8 cellular contexts compared by ENCODE assay signal in the genomic region with DNA sequence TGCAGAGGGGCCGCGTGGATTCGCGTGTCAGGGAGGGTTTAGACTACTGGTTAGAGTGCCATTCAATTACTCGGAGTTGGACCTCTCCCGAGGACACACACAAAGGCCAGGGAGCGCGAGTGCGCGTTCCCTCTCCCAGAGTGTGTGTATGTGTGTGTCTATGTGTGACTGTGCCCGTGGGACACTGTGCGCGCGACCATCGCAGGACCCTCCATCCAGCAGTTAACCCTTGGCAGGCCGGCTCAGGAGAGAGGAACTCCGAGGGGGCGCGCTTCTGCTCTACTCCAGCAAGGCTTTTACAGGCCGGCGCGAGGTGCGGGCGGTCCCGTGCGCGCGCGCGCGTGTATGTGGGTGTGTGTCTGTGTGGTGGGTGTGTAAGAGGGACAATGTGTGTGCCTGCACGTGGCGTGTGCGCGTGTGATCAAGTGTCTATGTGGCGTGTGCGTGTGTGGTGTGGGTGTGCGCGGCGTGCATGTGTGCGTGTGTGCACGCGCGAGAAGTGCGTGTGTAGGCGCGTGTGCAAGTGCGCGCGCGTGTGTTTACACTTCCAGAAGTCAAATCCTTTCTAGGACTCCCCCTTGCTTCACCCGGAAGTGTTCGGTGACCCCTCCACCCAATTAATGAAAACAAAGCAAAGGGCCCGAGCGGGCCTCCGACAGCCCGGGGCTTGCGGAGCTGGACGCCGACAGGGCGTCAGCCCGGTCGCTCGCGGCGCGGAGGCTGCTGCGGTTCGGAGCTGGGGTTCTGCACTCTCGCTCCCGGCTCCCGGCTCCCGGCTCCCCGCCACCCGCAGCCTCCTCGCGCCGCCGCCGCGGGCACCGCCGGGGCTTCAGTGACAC.
A peak's percentile ranks its signal among the peaks of the same experiment; 100 is the strongest.
DNase-seq lines count a peak whose midpoint lies in the region; FAIRE-seq and TF ChIP-seq lines count a peak whose summit lies in the region.

No MANE protein-coding gene starts in this region.

- peak overlapping the region; percentile 70 to 90 (median 82) for H3K4me3 Mint-ChIP-seq in immature natural killer cell

- WGBS in mammary epithelial cell (ENCODE audit: low coverage, missing lambda C conversion rate) = 43% methylated on average over 28 of the region's 83 CpGs
- 8 to 17% (median 13%) methylated on average over 73 to 83 of the region's 83 CpGs for WGBS in small intestine, 3 donors

- H3K4me3 ChIP-seq in HEK293 (ENCODE audit: low read depth, low read length) = peak overlapping the region; percentile 41
- H3K4me3 ChIP-seq in mammary epithelial cell (replicated peaks in 1 of 3; ENCODE audit: insufficient read depth in 1 of 3, low read depth in 2 of 3, low read length in 3 of 3) = peak overlapping the region; percentile 48 to 59 (median 48)
- peak overlapping the region; percentile 27 to 42 for H3K4me3 ChIP-seq in small intestine (ENCODE audit: low read depth in 1 of 2, low read length in 2 of 2)

- no TSS peak for BruUV-seq in mammary epithelial cell (replicated peaks; lab: Mats Ljungman, UMichigan)

- peaks cover 0 to 3% (median 0%) of the 10 kb centered on the region in 3 donors for H3K36me3 Mint-ChIP-seq in immature natural killer cell

- H3K27me3 Mint-ChIP-seq in immature natural killer cell (ENCODE audit: low read depth in 3 of 3) = peaks cover 3 to 35% (median 13%) of the 10 kb centered on the region in 3 donors

- in situ Hi-C loops in mammary epithelial cell (cut with MboI; ENCODE audit: low sequenced_read_pairs in 2 of 2) = no loop called here

- POLR2A ChIA-PET in HEK293 (lab: Yijun Ruan, JAX) = no interaction called here

- no peaks in the 10 kb centered on the region for H3K36me3 ChIP-seq in HEK293 (ENCODE audit: control insufficient read depth in 2 of 2, insufficient read depth in 1 of 2, low read length in 2 of 2)
- no peaks in the 10 kb centered on the region for H3K36me3 ChIP-seq in mammary epithelial cell (ENCODE audit: insufficient read depth, low read length)
- no peaks in the 10 kb centered on the region for H3K36me3 ChIP-seq in small intestine (ENCODE audit: control insufficient read depth in 2 of 2, insufficient read depth in 2 of 2, low read length in 2 of 2)

- peak; percentile 40 for DNase-seq in Ammon's horn (ENCODE audit: low spot score)
- DNase-seq in mammary epithelial cell = no peak
- peak in 1 of 3 donors; percentile 5 for DNase-seq in immature natural killer cell
- DNase-seq in small intestine = no peak
- DNase-seq in NCI-H1694 (lab: John Stamatoyannopoulos, UW) = no peak
- no peak for DNase-seq in MV-4-11 (lab: John Stamatoyannopoulos, UW)
- DNase-seq in GDM1 (lab: John Stamatoyannopoulos, UW) = no peak

- dilution Hi-C loops in mammary epithelial cell (cut with HindIII; ENCODE audit: low sequenced_read_pairs) = no loop called here

- H3K9me3 ChIP-seq in HEK293 (ENCODE audit: control insufficient read depth, insufficient read depth, low read depth, low read length) (no peaks in the 10 kb centered on the region), mammary epithelial cell (replicated peaks; ENCODE audit: insufficient read depth, low read length) (no peaks in the 10 kb centered on the region), small intestine (ENCODE audit: control insufficient read depth, low read depth) (no peaks in the 10 kb centered on the region)

- H3K9me3 Mint-ChIP-seq in immature natural killer cell = peaks cover 0 to 2% (median 0%) of the 10 kb centered on the region in 6 donors

- H3K4me1 ChIP-seq in HEK293 (ENCODE audit: control insufficient read depth, insufficient read depth, low read length) (peaks cover 3% of the 10 kb centered on the region; the same call in 1 of the 2 replicates), mammary epithelial cell (ENCODE audit: insufficient read depth, low read length) (peaks cover 13% of the 10 kb centered on the region), small intestine (ENCODE audit: control insufficient read depth in 2 of 2, insufficient read depth in 1 of 2, low read depth in 1 of 2, low read length in 1 of 2) (no peaks in the 10 kb centered on the region)

- H3K27me3 ChIP-seq in mammary epithelial cell (ENCODE audit: insufficient read depth, low read length) = peaks cover 10% of the 10 kb centered on the region
- H3K27me3 ChIP-seq in small intestine (ENCODE audit: control insufficient read depth in 2 of 2, insufficient read depth in 2 of 2, low read length in 2 of 2) = peaks cover 4 to 10% of the 10 kb centered on the region in 2 donors

- peak overlapping the region in 2 of 6 donors; percentile 17 to 49 for H3K27ac Mint-ChIP-seq in immature natural killer cell

- H3K4me1 Mint-ChIP-seq in immature natural killer cell = peaks cover 23% of the 10 kb centered on the region in 2 donors

- intact Hi-C loops in mammary epithelial cell (cut with micrococcal nuclease) = no loop called here

- H3K9ac ChIP-seq in mammary epithelial cell (ENCODE audit: insufficient read depth, low read length) = no peak overlapping the region

- H3K4me2 ChIP-seq in mammary epithelial cell (ENCODE audit: insufficient read depth, low read depth, low read length) = peak overlapping the region; percentile 97

- peak overlapping the region; percentile 93 for H2AFZ ChIP-seq in mammary epithelial cell (ENCODE audit: low read depth, low read length)

- no peaks in the 10 kb centered on the region for H3K79me2 ChIP-seq in mammary epithelial cell (ENCODE audit: insufficient read depth, low read length)

- no peaks in the 10 kb centered on the region for H4K20me1 ChIP-seq in mammary epithelial cell (ENCODE audit: insufficient read depth, low read length)

- CTCF ChIA-PET in HEK293 (lab: Yijun Ruan, JAX) = no interaction called here
- CTCF ChIA-PET in mammary epithelial cell (lab: Charles Lee; ENCODE audit: low non-redundant PET) = no interaction called here

- no peak for FAIRE-seq in small intestine (lab: Jason Lieb, UNC)

- TF ChIP-seq CTCF in HEK293 (tag by site-specific recombination; IDR thresholded peaks at IDR 0.05) (no peak), mammary epithelial cell (conservative IDR thresholded peaks at IDR 0.05 in 1 of 2, IDR thresholded peaks at IDR 0.05 in 1 of 2; ENCODE audit: extremely low read depth in 1 of 2, insufficient read depth in 1 of 2, low read depth in 1 of 2, low read length in 2 of 2) (no peak)

- H3K27ac ChIP-seq in HEK293 (ENCODE audit: extremely low read depth, low read depth, low read length) (peak overlapping the region; percentile 50; the same call in 1 of the 2 replicates), mammary epithelial cell (ENCODE audit: insufficient read depth, low read depth, low read length) (no peak overlapping the region), small intestine (ENCODE audit: low read depth in 1 of 2, low read length in 1 of 2) (no peak overlapping the region)

TF ChIP-seq in HEK293, 187 proteins besides CTCF, POLR2A, EP300 and RAD21 (continues in another document):
- no peak for TF ChIP-seq ZNF16 (tag by site-specific recombination; IDR thresholded peaks at IDR 0.05; ENCODE audit: low read depth)
- no peak for TF ChIP-seq HOXC10 (CRISPR knock-in tag; IDR thresholded peaks at IDR 0.05)
- peak; percentile 8 for TF ChIP-seq ZNF335 (tag by site-specific recombination; conservative IDR thresholded peaks at IDR 0.05)
- TF ChIP-seq ZBTB48 (tag by site-specific recombination; IDR thresholded peaks at IDR 0.05) = peak; percentile 54
- TF ChIP-seq ZNF561 (tag by site-specific recombination; IDR thresholded peaks at IDR 0.05; ENCODE audit: borderline replicate concordance) = peak; percentile 57; the same call in 1 of the 2 replicates
- no peak for TF ChIP-seq ZNF10 (tag by site-specific recombination; IDR thresholded peaks at IDR 0.05)
- TF ChIP-seq SP2 (tag by site-specific recombination; IDR thresholded peaks at IDR 0.05) = no peak
- TF ChIP-seq GLI2 (tag by site-specific recombination; IDR thresholded peaks at IDR 0.05; ENCODE audit: borderline replicate concordance, low read depth) = no peak
- 0 out of 2 replicates have a peak, but pooled peaks have one; percentile 13 for TF ChIP-seq IKZF3 (tag by site-specific recombination; IDR thresholded peaks at IDR 0.05)
- TF ChIP-seq ZSCAN16 (tag by site-specific recombination; IDR thresholded peaks at IDR 0.05) = no peak
- TF ChIP-seq ZNF184 (tag by site-specific recombination; IDR thresholded peaks at IDR 0.05) = no peak
- TF ChIP-seq ZNF626 (tag by site-specific recombination; IDR thresholded peaks at IDR 0.05) = no peak
- TF ChIP-seq, protein P1, sequence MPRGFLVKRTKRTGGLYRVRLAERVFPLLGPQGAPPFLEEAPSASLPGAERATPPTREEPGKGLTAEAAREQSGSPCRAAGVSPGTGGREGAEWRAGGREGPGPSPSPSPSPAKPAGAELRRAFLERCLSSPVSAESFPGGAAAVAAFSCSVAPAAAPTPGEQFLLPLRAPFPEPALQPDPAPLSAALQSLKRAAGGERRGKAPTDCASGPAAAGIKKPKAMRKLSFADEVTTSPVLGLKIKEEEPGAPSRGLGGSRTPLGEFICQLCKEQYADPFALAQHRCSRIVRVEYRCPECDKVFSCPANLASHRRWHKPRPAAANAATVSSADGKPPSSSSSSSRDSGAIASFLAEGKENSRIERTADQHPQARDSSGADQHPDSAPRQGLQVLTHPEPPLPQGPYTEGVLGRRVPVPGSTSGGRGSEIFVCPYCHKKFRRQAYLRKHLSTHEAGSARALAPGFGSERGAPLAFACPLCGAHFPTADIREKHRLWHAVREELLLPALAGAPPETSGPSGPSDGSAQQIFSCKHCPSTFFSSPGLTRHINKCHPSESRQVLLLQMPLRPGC (tag by site-specific recombination; IDR thresholded peaks at IDR 0.05) = no peak
- no peak for TF ChIP-seq ZNF560 (tag by site-specific recombination; IDR thresholded peaks at IDR 0.05; ENCODE audit: borderline replicate concordance)
- TF ChIP-seq ZNF548 (tag by site-specific recombination; IDR thresholded peaks at IDR 0.05) = no peak
- TF ChIP-seq, protein P2, sequence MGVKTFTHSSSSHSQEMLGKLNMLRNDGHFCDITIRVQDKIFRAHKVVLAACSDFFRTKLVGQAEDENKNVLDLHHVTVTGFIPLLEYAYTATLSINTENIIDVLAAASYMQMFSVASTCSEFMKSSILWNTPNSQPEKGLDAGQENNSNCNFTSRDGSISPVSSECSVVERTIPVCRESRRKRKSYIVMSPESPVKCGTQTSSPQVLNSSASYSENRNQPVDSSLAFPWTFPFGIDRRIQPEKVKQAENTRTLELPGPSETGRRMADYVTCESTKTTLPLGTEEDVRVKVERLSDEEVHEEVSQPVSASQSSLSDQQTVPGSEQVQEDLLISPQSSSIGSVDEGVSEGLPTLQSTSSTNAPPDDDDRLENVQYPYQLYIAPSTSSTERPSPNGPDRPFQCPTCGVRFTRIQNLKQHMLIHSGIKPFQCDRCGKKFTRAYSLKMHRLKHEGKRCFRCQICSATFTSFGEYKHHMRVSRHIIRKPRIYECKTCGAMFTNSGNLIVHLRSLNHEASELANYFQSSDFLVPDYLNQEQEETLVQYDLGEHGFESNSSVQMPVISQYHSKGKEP (tag by site-specific recombination; IDR thresholded peaks at IDR 0.05) = no peak
- no peak for TF ChIP-seq ZBTB7A (tag by site-specific recombination; IDR thresholded peaks at IDR 0.05; ENCODE audit: low read depth)
